17 cellular contexts compared by ENCODE assay signal in the genomic region with DNA sequence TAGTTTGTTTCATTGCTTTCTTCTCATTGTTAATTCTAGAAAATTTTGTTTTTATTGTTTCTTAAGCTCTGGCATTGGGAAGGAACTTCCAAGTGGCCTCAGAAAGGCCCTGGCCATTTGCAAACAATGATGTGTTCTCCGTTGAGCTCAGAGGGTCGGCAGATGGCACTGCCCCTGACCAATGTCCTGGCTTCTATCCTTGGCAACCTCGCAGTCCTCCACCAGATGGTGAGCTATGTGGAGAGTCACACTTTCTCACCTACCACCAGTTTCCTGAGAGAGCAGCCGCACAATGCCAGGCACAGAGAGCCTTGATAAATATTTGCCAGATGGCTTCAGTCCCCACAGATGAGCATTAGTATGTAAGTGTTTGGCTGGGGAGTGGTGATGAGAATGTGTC.
DNase-seq lines count a peak whose midpoint lies in the region; TF ChIP-seq lines count a peak whose summit lies in the region.
"Had no signal": no experiment of that assay in that cellular context is flagged by ENCODE, and none has a peak within 500 bp of the region (broad histone marks: within the 10 kb centered on the region; RNA-seq: fewer than 3 reads in every experiment).

No MANE protein-coding gene starts in this region.

- no peak overlapping the region for H3K27ac Mint-ChIP-seq in endodermal cell
- H3K27ac Mint-ChIP-seq: CD4-positive, CD25-positive, alpha-beta regulatory T cell; CD8-positive, alpha-beta memory T cell; IgD-negative memory B cell had no signal

- in situ Hi-C loops in G401 (cut with HindIII; ENCODE audit: low sequenced_read_pairs): no loop called here
- in situ Hi-C loops in SK-MEL-5 (cut with HindIII; ENCODE audit: low pct_unique_long_range_greater_than_20kb, low sequenced_read_pairs): no loop called here

- peaks cover 5% of the 10 kb centered on the region for H3K27me3 ChIP-seq in endodermal cell (ENCODE audit: control insufficient read depth, insufficient read depth, low read length, poor library complexity, severe bottlenecking)
- H3K27me3 ChIP-seq: BE2C had no signal

- no peaks in the 10 kb centered on the region for H3K4me1 ChIP-seq in endodermal cell (ENCODE audit: control insufficient read depth, insufficient read depth, low read length)
- H3K4me1 ChIP-seq: BE2C, HAP-1 had no signal

- H3K4me3 Mint-ChIP-seq in endodermal cell: no peak overlapping the region
- H3K4me3 Mint-ChIP-seq: CD4-positive, CD25-positive, alpha-beta regulatory T cell; CD8-positive, alpha-beta memory T cell; IgD-negative memory B cell had no signal

- no peaks in the 10 kb centered on the region for H3K36me3 ChIP-seq in endodermal cell (ENCODE audit: control insufficient read depth, insufficient read depth, low read length)
- H3K36me3 ChIP-seq: BE2C, HAP-1 had no signal

- H3K27me3 Mint-ChIP-seq in endodermal cell (ENCODE audit: insufficient read depth): peaks cover 2% of the 10 kb centered on the region
- H3K27me3 Mint-ChIP-seq: CD4-positive, CD25-positive, alpha-beta regulatory T cell; CD8-positive, alpha-beta memory T cell had no signal

- H3K4me1 Mint-ChIP-seq in endodermal cell: no peaks in the 10 kb centered on the region
- H3K4me1 Mint-ChIP-seq: CD4-positive, CD25-positive, alpha-beta regulatory T cell; CD8-positive, alpha-beta memory T cell; IgD-negative memory B cell had no signal

- DNase-seq in DMS 273 (lab: John Stamatoyannopoulos, UW; ENCODE audit: unreplicated experiment) (peak; percentile 79), G401 (ENCODE audit: low spot score) (peak; percentile 94), SK-MEL-5 (ENCODE audit: low read depth, low spot score) (peak; percentile 1), endodermal cell (no peak), ecto neural progenitor cell (ENCODE audit: low spot score) (no peak)
- no peak for DNase-seq in activated naive CD4-positive, alpha-beta T cell treated with Interleukin-2 at 50 U/mL for 16 hours
- DNase-seq: ACHN; BE2C; CD4-positive, CD25-positive, alpha-beta regulatory T cell; CD8-positive, alpha-beta memory T cell; COR-L47; DMS153; DMS79; GF-D8; GM23248 had no signal

- H3K9me3 ChIP-seq in endodermal cell (ENCODE audit: control insufficient read depth, low read length): no peaks in the 10 kb centered on the region
- H3K9me3 ChIP-seq: BE2C, HAP-1 had no signal

- TF ChIP-seq CTCF in endodermal cell (conservative IDR thresholded peaks at IDR 0.05): peak; percentile 16

- no peak overlapping the region for H3K4me3 ChIP-seq in endodermal cell (ENCODE audit: low read length)
- H3K4me3 ChIP-seq: GM23248, HAP-1 had no signal

- 93 to 95% methylated on average over 3 to 4 of the region's 4 CpGs for WGBS in endodermal cell (ENCODE audit: insufficient coverage in 1 of 2, insufficient read length in 1 of 2), 2 experiments

- H3K9ac ChIP-seq in endodermal cell (ENCODE audit: extremely low read depth, low read length, poor library complexity, severe bottlenecking): no peak overlapping the region
- H3K9ac ChIP-seq: GM23248 had no signal

- no peaks in the 10 kb centered on the region for H3K36me3 Mint-ChIP-seq in endodermal cell (ENCODE audit: low read depth)
- H3K36me3 Mint-ChIP-seq: CD4-positive, CD25-positive, alpha-beta regulatory T cell; CD8-positive, alpha-beta memory T cell; IgD-negative memory B cell had no signal

- H3K9me3 Mint-ChIP-seq in endodermal cell: no peaks in the 10 kb centered on the region
- H3K9me3 Mint-ChIP-seq: CD4-positive, CD25-positive, alpha-beta regulatory T cell; IgD-negative memory B cell had no signal

- H3K27ac ChIP-seq in endodermal cell (ENCODE audit: low read depth, low read length): no peak overlapping the region
- H3K27ac ChIP-seq: GM23248 had no signal

Comparison
In these comparisons a context has a peak if more than half of its experiments do, and no peak if none do; other contexts are left out.
1. DNase-seq: peak in DMS 273 (single experiment), G401 (single experiment) and SK-MEL-5 (single experiment); none in endodermal cell (single experiment), ecto neural progenitor cell (single experiment) and activated naive CD4-positive, alpha-beta T cell treated with Interleukin-2 at 50 U/mL for 16 hours (single experiment).